8 cellular contexts compared by ENCODE assay signal in the genomic region with DNA sequence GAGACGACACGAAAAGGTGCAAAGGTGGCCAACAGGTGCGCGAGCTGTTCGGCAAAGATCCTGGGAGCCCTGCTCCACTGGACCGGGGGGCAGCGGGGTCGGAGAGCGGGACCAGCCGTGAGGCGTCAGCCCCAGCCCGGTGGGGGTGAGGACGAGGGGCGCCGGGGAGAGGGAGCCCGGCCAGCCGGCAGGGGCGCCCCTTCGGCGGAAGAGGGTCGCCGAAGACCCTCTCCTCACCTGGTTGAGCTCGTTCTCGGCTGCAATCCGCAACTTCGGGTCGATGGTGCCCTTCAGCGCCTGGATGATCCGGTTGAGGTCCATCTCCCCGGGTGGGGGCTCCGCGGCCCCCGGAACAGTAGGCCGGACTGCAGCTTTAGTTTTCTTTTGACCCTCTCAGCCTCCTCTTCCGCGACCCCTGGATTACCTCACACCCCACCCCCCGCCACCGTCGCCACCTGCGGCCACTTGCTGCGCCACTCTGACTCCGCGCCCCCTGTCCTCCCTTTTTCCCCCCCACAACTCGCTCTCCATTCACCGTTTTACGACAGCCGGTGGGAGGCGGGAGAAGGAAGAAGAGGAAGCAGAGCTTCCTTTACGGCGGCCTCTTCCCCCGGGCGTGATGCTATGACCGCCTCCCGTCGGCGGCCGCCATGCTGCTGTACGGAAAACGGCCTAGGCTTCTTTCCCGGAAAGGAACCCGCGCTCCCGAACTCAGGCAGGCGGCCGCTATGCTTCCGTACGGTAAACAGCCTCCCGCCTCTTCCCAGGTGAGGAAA. TPM values are rescaled to one million over a fixed set of nuclear protein-coding genes. Genes with fewer than 3 reads are reported as not detected.
DNase-seq lines count a peak whose midpoint lies in the region; ATAC-seq and TF ChIP-seq lines count a peak whose summit lies in the region.

A gene (minus strand): TSS at position 543 of the 776 bp plus-strand sequence. CDS start 222 bp downstream, at position 321.

- POLR2A ChIA-PET in activated CD4-positive, alpha-beta T cell treated with anti-CD3 and anti-CD28 coated beads, Interleukin-2, amount 10 ng/mL, durations not matched to agents 7 days and 5 days (lab: Charles Lee): interaction anchor here (0.7 to 1.2 kb wide), 3 partner anchors 14 to 1580 kb away, joined by 3 to 7 read pairs (median 6); a partner anchor contains a TSS

- H3K27ac ChIP-seq in C4-2B: peak within 1 kb of the TSS; percentile 89

- ATAC-seq in GM19328 (IDR thresholded peaks at IDR 0.05; ENCODE audit: unreplicated experiment) (peak; percentile 75), HG03520 (IDR thresholded peaks at IDR 0.05; ENCODE audit: unreplicated experiment) (peak; percentile 81)

- H3K27ac Mint-ChIP-seq in activated CD4-positive, alpha-beta T cell treated with anti-CD3 and anti-CD28 coated beads, Interleukin-2, amount 10 ng/mL, durations not matched to agents 7 days and 5 days: peak within 1 kb of the TSS; percentile 97

- peak; percentile 87 for DNase-seq in NCI-H526 treated with DMSO at 0.1 percent for 48 hours (lab: John Stamatoyannopoulos, UW)
- DNase-seq in activated CD4-positive, alpha-beta T cell treated with anti-CD3 and anti-CD28 coated beads, Interleukin-2, amount 10 ng/mL, durations not matched to agents 7 days and 5 days: peak; percentile 88
- DNase-seq in cortex of kidney (lab: John Stamatoyannopoulos, UW): peak; percentile 9
- peak; percentile 99 for DNase-seq in left kidney (ENCODE audit: low read depth, low spot score)
- DNase-seq in stimulated activated CD4-positive, alpha-beta T cell treated with anti-CD3 and anti-CD28 coated beads, Interleukin-2, amount 100 ng/mL, for 4 hours (ENCODE audit: low read depth): peak; percentile 84

- H3K4me3 Mint-ChIP-seq in activated CD4-positive, alpha-beta T cell treated with anti-CD3 and anti-CD28 coated beads, Interleukin-2, amount 10 ng/mL, durations not matched to agents 7 days and 5 days: peak within 1 kb of the TSS; percentile 99

- peaks cover 6% of the 10 kb centered on the region for H3K27me3 Mint-ChIP-seq in activated CD4-positive, alpha-beta T cell treated with anti-CD3 and anti-CD28 coated beads, Interleukin-2, amount 10 ng/mL, durations not matched to agents 7 days and 5 days

- H3K9me3 Mint-ChIP-seq in activated CD4-positive, alpha-beta T cell treated with anti-CD3 and anti-CD28 coated beads, Interleukin-2, amount 10 ng/mL, durations not matched to agents 7 days and 5 days: no peaks in the 10 kb centered on the region

- H3K4me1 Mint-ChIP-seq in activated CD4-positive, alpha-beta T cell treated with anti-CD3 and anti-CD28 coated beads, Interleukin-2, amount 10 ng/mL, durations not matched to agents 7 days and 5 days: peaks cover 39% of the 10 kb centered on the region

- CTCF ChIA-PET in activated CD4-positive, alpha-beta T cell treated with anti-CD3 and anti-CD28 coated beads, Interleukin-2, amount 10 ng/mL, durations not matched to agents 7 days and 5 days (lab: Charles Lee): interaction anchor here (0.6 to 1.7 kb wide), 10 partner anchors 10 to 1267 kb away, joined by 3 to 7 read pairs (median 3); no protein-coding TSS in a partner anchor

- TF ChIP-seq CTCF in C4-2B (conservative IDR thresholded peaks at IDR 0.05): peak; percentile 40

- H3K36me3 Mint-ChIP-seq in activated CD4-positive, alpha-beta T cell treated with anti-CD3 and anti-CD28 coated beads, Interleukin-2, amount 10 ng/mL, durations not matched to agents 7 days and 5 days (ENCODE audit: low read depth): peaks cover 12% of the 10 kb centered on the region

RNA-seq across cellular contexts. Expression of the gene that starts here (rescaled TPM):
- total RNA-seq in activated CD4-positive, alpha-beta T cell treated with anti-CD3 and anti-CD28 coated beads, Interleukin-2, amount 10 ng/mL, durations not matched to agents 7 days and 5 days: 10 to 100 TPM; 57.4 to 58.2 TPM

Comparison
In these comparisons a context has a peak if more than half of its experiments do, and no peak if none do; other contexts are left out.
1. Peak in every context shown above with its lines: DNase-seq, ATAC-seq and H3K27ac ChIP-seq.
2. DNase-seq: peak in every context shown above with its lines; median percentile 99 in left kidney; 88 in activated CD4-positive, alpha-beta T cell treated with anti-CD3 and anti-CD28 coated beads, Interleukin-2, amount 10 ng/mL, durations not matched to agents 7 days and 5 days; 87 in NCI-H526 treated with DMSO at 0.1 percent for 48 hours; 84 in stimulated activated CD4-positive, alpha-beta T cell treated with anti-CD3 and anti-CD28 coated beads, Interleukin-2, amount 100 ng/mL, for 4 hours; 9 in cortex of kidney.